Comparison of ENCODE assay signal across 21 cellular contexts in the genomic region with DNA sequence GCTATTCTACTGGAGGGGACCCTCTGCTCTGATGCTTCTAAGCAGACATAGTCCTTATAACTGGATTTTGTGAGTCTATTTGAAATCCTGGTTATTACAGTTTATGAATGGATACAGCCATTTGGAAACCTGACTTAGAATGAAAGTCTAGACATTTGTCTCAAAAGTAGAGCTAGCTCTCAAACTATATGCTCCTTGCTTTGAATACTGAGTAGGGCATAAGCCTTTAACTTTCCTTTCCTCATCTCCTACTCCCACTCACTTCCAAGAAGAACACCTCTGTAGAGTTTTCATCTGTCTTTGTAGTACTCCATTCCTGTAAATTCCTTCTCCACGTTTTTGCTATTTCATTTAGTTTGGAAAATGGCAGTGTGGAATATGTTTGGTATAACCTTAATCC. TPM values are rescaled to one million over a fixed set of nuclear protein-coding genes. Genes with fewer than 3 reads are reported as not detected.
DNase-seq lines count a peak whose midpoint lies in the region; ATAC-seq and TF ChIP-seq lines count a peak whose summit lies in the region.
"Had no signal": no experiment of that assay in that cellular context is flagged by ENCODE, and none has a peak within 500 bp of the region (broad histone marks: within the 10 kb centered on the region; RNA-seq: fewer than 3 reads in every experiment).

No MANE protein-coding gene starts in this region.

- peaks cover 15% of the 10 kb centered on the region for H3K4me1 Mint-ChIP-seq in activated CD4-positive, alpha-beta T cell treated with anti-CD3 and anti-CD28 coated beads for 36 hours
- no peaks in the 10 kb centered on the region for H3K4me1 Mint-ChIP-seq in glutamatergic neuron (ENCODE audit: low read depth, unreplicated experiment)

- ATAC-seq in activated CD4-positive, alpha-beta T cell treated with anti-CD3 and anti-CD28 coated beads for 36 hours, result peak; percentile 36
- no peak for ATAC-seq in PC-3
- ATAC-seq: effector memory CD8-positive, alpha-beta T cell; left cardiac atrium; right cardiac atrium; Right ventricle myocardium inferior had no signal

- DNase-seq in activated CD4-positive, alpha-beta T cell treated with anti-CD3 and anti-CD28 coated beads for 36 hours, result no peak
- DNase-seq in activated CD4-positive, alpha-beta T cell treated with anti-CD3 and anti-CD28 coated beads for 48 hours, result no peak
- DNase-seq in PC-3 (peak; percentile 47), dermis blood vessel endothelial cell (peak; percentile 42), superior temporal gyrus (ENCODE audit: extremely low spot score) (peak; percentile 21), glutamatergic neuron (no peak), Ammon's horn (ENCODE audit: low spot score) (no peak), NCI-H1092 treated with DMSO at 0.1 percent for 48 hours (lab: John Stamatoyannopoulos, UW) (no peak)
- DNase-seq: ACHN; activated B cell treated with CpG ODN at 0.5 μM for 24 hours; activated naive CD8-positive, alpha-beta T cell treated with anti-CD3 and anti-CD28 coated beads, Interleukin-2, amount 10 ng/mL, durations not matched to agents 7 days and 5 days; CD4-positive, alpha-beta memory T cell; effector memory CD8-positive, alpha-beta T cell; hypothalamus; left cardiac atrium; NCI-H1105; right cardiac atrium; stomach had no signal

- no peaks in the 10 kb centered on the region for H4K20me1 ChIP-seq in PC-3 (ENCODE audit: low read length)

- no peak overlapping the region for H3K4me3 ChIP-seq in PC-3 (ENCODE audit: low read length)
- H3K4me3 ChIP-seq: stomach had no signal

- no TSS peak for BruUV-seq in PC-3 (replicated peaks; lab: Mats Ljungman, UMichigan)

- H3K9me3 Mint-ChIP-seq in activated CD4-positive, alpha-beta T cell treated with anti-CD3 and anti-CD28 coated beads for 36 hours (ENCODE audit: low read depth), result no peaks in the 10 kb centered on the region
- H3K9me3 Mint-ChIP-seq in glutamatergic neuron (ENCODE audit: unreplicated experiment), result no peaks in the 10 kb centered on the region
- H3K9me3 Mint-ChIP-seq: activated B cell treated with CpG ODN at 0.5 μM for 24 hours; activated naive CD8-positive, alpha-beta T cell treated with anti-CD3 and anti-CD28 coated beads, Interleukin-2, amount 10 ng/mL, durations not matched to agents 7 days and 5 days; activated T-helper 1 cell treated with anti-CD3 and anti-CD28 coated beads, Interleukin-12 subunit alpha, Interleukin-12 subunit beta, Interleukin-2, Interleukin-4 antibody, amounts not matched to agents 30 ng/mL and 10 ng/mL and 1 ng/mL, durations not matched to agents 14 hours and 24 hours and 36 hours; CD4-positive, alpha-beta memory T cell; effector memory CD8-positive, alpha-beta T cell; T-helper 1 cell treated with Interleukin-12 subunit alpha and Interleukin-12 subunit beta and Interleukin-4 antibody, amounts not matched to agents 30 μg/mL and 1 μg/mL, for 36 hours had no signal

- TF ChIP-seq CTCF in PC-3 (conservative IDR thresholded peaks at IDR 0.05; ENCODE audit: low read depth, low read length), result no peak
- TF ChIP-seq CTCF in glutamatergic neuron (IDR thresholded peaks at IDR 0.05; ENCODE audit: partially characterized antibody, unreplicated experiment), result no peak

- H3K27ac ChIP-seq in PC-3 (ENCODE audit: low read length), result no peak overlapping the region
- H3K27ac ChIP-seq: stomach had no signal

- no peaks in the 10 kb centered on the region for H3K79me2 ChIP-seq in PC-3 (ENCODE audit: low read length)

- no peaks in the 10 kb centered on the region for H3F3A ChIP-seq in PC-3 (ENCODE audit: low read length, unreplicated experiment)

- no peak overlapping the region for H3K9ac ChIP-seq in PC-3 (ENCODE audit: low read length)

- no peaks in the 10 kb centered on the region for H3K9me3 ChIP-seq in PC-3 (ENCODE audit: low read length)
- H3K9me3 ChIP-seq: stomach had no signal

- H3K27ac Mint-ChIP-seq in activated CD4-positive, alpha-beta T cell treated with anti-CD3 and anti-CD28 coated beads for 36 hours, result no peak overlapping the region
- no peak overlapping the region for H3K27ac Mint-ChIP-seq in glutamatergic neuron (ENCODE audit: unreplicated experiment)
- H3K27ac Mint-ChIP-seq: activated B cell treated with CpG ODN at 0.5 μM for 24 hours; activated naive CD8-positive, alpha-beta T cell treated with anti-CD3 and anti-CD28 coated beads, Interleukin-2, amount 10 ng/mL, durations not matched to agents 7 days and 5 days; activated T-helper 1 cell treated with anti-CD3 and anti-CD28 coated beads, Interleukin-12 subunit alpha, Interleukin-12 subunit beta, Interleukin-2, Interleukin-4 antibody, amounts not matched to agents 30 ng/mL and 10 ng/mL and 1 ng/mL, durations not matched to agents 14 hours and 24 hours and 36 hours; CD4-positive, alpha-beta memory T cell; T-helper 1 cell treated with Interleukin-12 subunit alpha and Interleukin-12 subunit beta and Interleukin-4 antibody, amounts not matched to agents 30 μg/mL and 1 μg/mL, for 36 hours had no signal

- POLR2A ChIA-PET in activated CD4-positive, alpha-beta T cell treated with anti-CD3 and anti-CD28 coated beads for 36 hours (lab: Charles Lee), result no interaction called here
- POLR2A ChIA-PET in PC-3 (lab: Charles Lee; ENCODE audit: unreplicated experiment), result no interaction called here

- intact Hi-C loops in activated CD4-positive, alpha-beta T cell treated with anti-CD3 and anti-CD28 coated beads for 36 hours (cut with DNase I, micrococcal nuclease), result no loop called here
- intact Hi-C loops in PC-3 (cut with micrococcal nuclease), result no loop called here

- H3K36me3 Mint-ChIP-seq in activated CD4-positive, alpha-beta T cell treated with anti-CD3 and anti-CD28 coated beads for 36 hours (ENCODE audit: low read depth), result no peaks in the 10 kb centered on the region
- no peaks in the 10 kb centered on the region for H3K36me3 Mint-ChIP-seq in glutamatergic neuron (ENCODE audit: unreplicated experiment)
- H3K36me3 Mint-ChIP-seq: activated naive CD8-positive, alpha-beta T cell treated with anti-CD3 and anti-CD28 coated beads, Interleukin-2, amount 10 ng/mL, durations not matched to agents 7 days and 5 days; CD4-positive, alpha-beta memory T cell had no signal

- H3K4me1 ChIP-seq in PC-3 (ENCODE audit: insufficient read depth, low read length), result peaks cover 3% of the 10 kb centered on the region; the same call in 1 of the 2 replicates

- H3K4me3 Mint-ChIP-seq in activated CD4-positive, alpha-beta T cell treated with anti-CD3 and anti-CD28 coated beads for 36 hours, result no peak overlapping the region
- no peak overlapping the region for H3K4me3 Mint-ChIP-seq in glutamatergic neuron (ENCODE audit: unreplicated experiment)
- H3K4me3 Mint-ChIP-seq: activated B cell treated with CpG ODN at 0.5 μM for 24 hours; activated naive CD8-positive, alpha-beta T cell treated with anti-CD3 and anti-CD28 coated beads, Interleukin-2, amount 10 ng/mL, durations not matched to agents 7 days and 5 days; activated T-helper 1 cell treated with anti-CD3 and anti-CD28 coated beads, Interleukin-12 subunit alpha, Interleukin-12 subunit beta, Interleukin-2, Interleukin-4 antibody, amounts not matched to agents 30 ng/mL and 10 ng/mL and 1 ng/mL, durations not matched to agents 14 hours and 24 hours and 36 hours; CD4-positive, alpha-beta memory T cell; effector memory CD8-positive, alpha-beta T cell; T-helper 1 cell treated with Interleukin-12 subunit alpha and Interleukin-12 subunit beta and Interleukin-4 antibody, amounts not matched to agents 30 μg/mL and 1 μg/mL, for 36 hours had no signal

- no peak overlapping the region for H3K4me2 ChIP-seq in PC-3 (ENCODE audit: low read length)

- no peaks in the 10 kb centered on the region for H3K27me3 Mint-ChIP-seq in activated CD4-positive, alpha-beta T cell treated with anti-CD3 and anti-CD28 coated beads for 36 hours
- no peaks in the 10 kb centered on the region for H3K27me3 Mint-ChIP-seq in glutamatergic neuron (ENCODE audit: unreplicated experiment)
- H3K27me3 Mint-ChIP-seq: activated B cell treated with CpG ODN at 0.5 μM for 24 hours; activated naive CD8-positive, alpha-beta T cell treated with anti-CD3 and anti-CD28 coated beads, Interleukin-2, amount 10 ng/mL, durations not matched to agents 7 days and 5 days; CD4-positive, alpha-beta memory T cell; effector memory CD8-positive, alpha-beta T cell had no signal

- no peaks in the 10 kb centered on the region for H3K36me3 ChIP-seq in PC-3 (ENCODE audit: low read depth, low read length)
- H3K36me3 ChIP-seq: stomach had no signal

- peak overlapping the region; percentile 60; the same call in 1 of the 2 replicates for H2AFZ ChIP-seq in PC-3 (ENCODE audit: low read length)

- CTCF ChIA-PET in activated CD4-positive, alpha-beta T cell treated with anti-CD3 and anti-CD28 coated beads for 36 hours (lab: Charles Lee), result interaction anchor here (0.9 to 1.4 kb wide), 2 partner anchors 9 to 34 kb away, joined by 4 read pairs; no protein-coding TSS in a partner anchor
- CTCF ChIA-PET in PC-3 (lab: Charles Lee), result no interaction called here

- H3K9me2 ChIP-seq in PC-3 (replicated peaks; ENCODE audit: low read length), result no peaks in the 10 kb centered on the region

- H3K27me3 ChIP-seq in PC-3 (ENCODE audit: low read length), result no peaks in the 10 kb centered on the region
- H3K27me3 ChIP-seq: stomach had no signal

RNA-seq across cellular contexts. Expression of gene ARID1A, which starts 9.0 kb away (rescaled TPM):
- total RNA-seq in activated CD4-positive, alpha-beta T cell treated with anti-CD3 and anti-CD28 coated beads for 36 hours, result 100 to 1,000 TPM in 1 of 2 experiments, 10 to 100 TPM in 1; 73.1 to 112 TPM
- 43.8 and 78.0 TPM in 2 replicates for total RNA-seq in PC-3 (2014; rRNA removed)
- 14.5 and 28.3 TPM in 2 replicates for total RNA-seq in dermis blood vessel endothelial cell
- 187 TPM for total RNA-seq in glutamatergic neuron (ENCODE audit: unreplicated experiment)

Comparison
In these comparisons a context has a peak if more than half of its experiments do, and no peak if none do; other contexts are left out.
1. DNase-seq: peak in PC-3 (single experiment), dermis blood vessel endothelial cell (single experiment) and superior temporal gyrus (single experiment); none in activated CD4-positive, alpha-beta T cell treated with anti-CD3 and anti-CD28 coated beads for 36 hours (single experiment), activated CD4-positive, alpha-beta T cell treated with anti-CD3 and anti-CD28 coated beads for 48 hours (single experiment), glutamatergic neuron (single experiment), Ammon's horn (single experiment) and NCI-H1092 treated with DMSO at 0.1 percent for 48 hours (single experiment).